Comparison of ENCODE assay signal across 8 cellular contexts in genomic region chr10:68333058-68333395, GRCh38.
DNase-seq lines count a peak whose midpoint lies in the region; ATAC-seq and TF ChIP-seq lines count a peak whose summit lies in the region.

No MANE protein-coding gene starts in this region.

- peak overlapping the region; percentile 99 for H3K9ac ChIP-seq in SU-DHL-6 (ENCODE audit: low read length)

- no peak for TF ChIP-seq CTCF in SU-DHL-6 (IDR thresholded peaks at IDR 0.05; ENCODE audit: insufficient read depth, low read length, poor library complexity, severe bottlenecking)
- no peak for TF ChIP-seq CTCF in retinal pigment epithelial cell (conservative IDR thresholded peaks at IDR 0.05; ENCODE audit: low read depth, low read length)

- no peak for ATAC-seq in HG03521 (IDR thresholded peaks at IDR 0.05; ENCODE audit: unreplicated experiment)

- H3K36me3 ChIP-seq in SU-DHL-6 (ENCODE audit: low read length), result peaks cover 38% of the 10 kb centered on the region

- DNase-seq in GM04503 (ENCODE audit: low read depth) (peak; percentile 38), fibroblast of peridontal ligament (ENCODE audit: extremely low read depth) (peak; percentile 77), retinal pigment epithelial cell (ENCODE audit: low read depth) (no peak), NCI-H774 (lab: John Stamatoyannopoulos, UW) (no peak), NCI-H1105 treated with DMSO at 0.1 percent for 48 hours (lab: John Stamatoyannopoulos, UW) (no peak)
- DNase-seq in stimulated activated CD4-positive, alpha-beta T cell treated with anti-CD3 and anti-CD28 coated beads, Interleukin-15, amount 100 ng/mL, for 24 hours, result no peak

- no peaks in the 10 kb centered on the region for H3K27me3 ChIP-seq in SU-DHL-6 (ENCODE audit: low read length)

- H3K4me3 ChIP-seq in SU-DHL-6 (ENCODE audit: insufficient read depth, low read length, poor library complexity, severe bottlenecking) (peak overlapping the region; percentile 97), retinal pigment epithelial cell (ENCODE audit: low read length) (peak overlapping the region; percentile 94)

- no peaks in the 10 kb centered on the region for H3K9me2 ChIP-seq in SU-DHL-6 (replicated peaks; ENCODE audit: insufficient read depth, low read length)

- H3K4me2 ChIP-seq in SU-DHL-6 (ENCODE audit: low read depth, low read length, poor library complexity, severe bottlenecking), result peak overlapping the region; percentile 95

- no peak overlapping the region for H2AFZ ChIP-seq in SU-DHL-6 (ENCODE audit: low read depth, low read length, severe bottlenecking)

- H3K79me2 ChIP-seq in SU-DHL-6 (ENCODE audit: insufficient read depth, low read length), result peaks cover 61% of the 10 kb centered on the region

- no peaks in the 10 kb centered on the region for H3K9me3 ChIP-seq in SU-DHL-6 (ENCODE audit: insufficient read depth, low read length)

- H4K20me1 ChIP-seq in SU-DHL-6 (ENCODE audit: low read depth, low read length), result peaks cover 52% of the 10 kb centered on the region

- H3K27ac ChIP-seq in SU-DHL-6 (ENCODE audit: low read depth, low read length), result peak overlapping the region; percentile 76

- H3F3A ChIP-seq in SU-DHL-6 (ENCODE audit: insufficient read depth), result peaks cover 22% of the 10 kb centered on the region; the same call in 1 of the 2 replicates

Comparison
In these comparisons a context has a peak if more than half of its experiments do, and no peak if none do; other contexts are left out.
1. DNase-seq: peak in GM04503 (single experiment) and fibroblast of peridontal ligament (single experiment); none in retinal pigment epithelial cell (single experiment), NCI-H774 (single experiment), NCI-H1105 treated with DMSO at 0.1 percent for 48 hours (single experiment) and stimulated activated CD4-positive, alpha-beta T cell treated with anti-CD3 and anti-CD28 coated beads, Interleukin-15, amount 100 ng/mL, for 24 hours (single experiment).